In genomic region chr3:112811150-112811884, GRCh38 we compare ENCODE assay signal across 12 cellular contexts. TPM values are rescaled to one million over a fixed set of nuclear protein-coding genes. Genes with fewer than 3 reads are reported as not detected.
A peak's percentile ranks its signal among the peaks of the same experiment; 100 is the strongest.
DNase-seq lines count a peak whose midpoint lies in the region; ATAC-seq and TF ChIP-seq lines count a peak whose summit lies in the region.
"Had no signal": no experiment of that assay in that cellular context is flagged by ENCODE, and none has a peak within 500 bp of the region (broad histone marks: within the 10 kb centered on the region; RNA-seq: fewer than 3 reads in every experiment).

No MANE protein-coding gene starts in this region.

- H3K36me3 ChIP-seq in smooth muscle cell (ENCODE audit: low read depth) = no peaks in the 10 kb centered on the region

- DNase-seq in GM04504 (ENCODE audit: low read depth) (peak; percentile 89), astrocyte of the cerebellum (ENCODE audit: low read depth) (peak; percentile 84), hepatic stellate cell (ENCODE audit: low spot score) (peak; percentile 42), smooth muscle cell (lab: John Stamatoyannopoulos, UW; ENCODE audit: unreplicated experiment) (peak; percentile 11), AML-193 (lab: John Stamatoyannopoulos, UW) (no peak)
- no peak for DNase-seq in stimulated activated CD4-positive, alpha-beta T cell treated with anti-CD3 and anti-CD28 coated beads, Interleukin-4, amount 100 ng/mL, for 1 hour
- DNase-seq: naive thymus-derived CD8-positive, alpha-beta T cell; NCI-H446 treated with DMSO at 0.1 percent for 48 hours had no signal

- H3K4me3 ChIP-seq in astrocyte of the cerebellum (ENCODE audit: low read depth, low read length) = no peak overlapping the region
- H3K4me3 ChIP-seq in smooth muscle cell = no peak overlapping the region

- no peak overlapping the region for H3K9ac ChIP-seq in smooth muscle cell (ENCODE audit: low read depth)

- H3K27ac ChIP-seq in smooth muscle cell (ENCODE audit: low read depth) = peak overlapping the region; percentile 67

- TF ChIP-seq CTCF in astrocyte of the cerebellum (IDR thresholded peaks at IDR 0.05; ENCODE audit: low read depth, low read length, missing control alignments) (no peak), smooth muscle cell (IDR thresholded peaks at IDR 0.05; ENCODE audit: borderline replicate concordance, insufficient read depth, poor library complexity, severe bottlenecking) (no peak)

- WGBS in smooth muscle cell (ENCODE audit: low lambda C conversion rate) = 42% methylated on average over 3 of the region's 3 CpGs

- H3K4me2 ChIP-seq in smooth muscle cell = peak overlapping the region; percentile 11

- H3K9me3 ChIP-seq in smooth muscle cell (replicated peaks; ENCODE audit: low read depth) = no peaks in the 10 kb centered on the region

- H2AFZ ChIP-seq in smooth muscle cell (ENCODE audit: low read depth) = no peak overlapping the region

- H4K20me1 ChIP-seq in smooth muscle cell (ENCODE audit: low read depth) = no peaks in the 10 kb centered on the region

- H3K27me3 ChIP-seq in smooth muscle cell (ENCODE audit: low read depth) = no peaks in the 10 kb centered on the region

- in situ Hi-C loops in astrocyte of the cerebellum (cut with HindIII; ENCODE audit: low sequenced_read_pairs) = loop anchor here (25.0 kb wide), 1 partner anchor 174 kb away; the partner anchor contains the start of gene CCDC80

- H3K79me2 ChIP-seq in smooth muscle cell (ENCODE audit: low read depth) = no peaks in the 10 kb centered on the region

- no peaks in the 10 kb centered on the region for H3K4me1 ChIP-seq in smooth muscle cell (ENCODE audit: low read depth)

- peaks cover 13% of the 10 kb centered on the region for H3F3A ChIP-seq in smooth muscle cell (ENCODE audit: low read depth)

- ATAC-seq in GM21576 (IDR thresholded peaks at IDR 0.05; ENCODE audit: unreplicated experiment) (no peak), GM18858 (IDR thresholded peaks at IDR 0.05; ENCODE audit: unreplicated experiment) (no peak)
- ATAC-seq: naive thymus-derived CD8-positive, alpha-beta T cell had no signal

RNA-seq across cellular contexts. Expression of gene CD200R1L, which starts 35.3 kb away (rescaled TPM):
- total RNA-seq in smooth muscle cell = not detected in 2 replicates
- polyA plus RNA-seq in smooth muscle cell = not detected in 2 replicates
- total RNA-seq: HT-29; naive thymus-derived CD8-positive, alpha-beta T cell had no signal
- polyA plus RNA-seq: esophagus; naive thymus-derived CD8-positive, alpha-beta T cell had no signal

Comparison
In these comparisons a context has a peak if more than half of its experiments do, and no peak if none do; other contexts are left out.
1. DNase-seq: peak in GM04504 (single experiment), astrocyte of the cerebellum (single experiment), hepatic stellate cell (single experiment) and smooth muscle cell (single experiment); none in AML-193 (0 of 2) and stimulated activated CD4-positive, alpha-beta T cell treated with anti-CD3 and anti-CD28 coated beads, Interleukin-4, amount 100 ng/mL, for 1 hour (single experiment).